14 cellular contexts compared by ENCODE assay signal in genomic region chr6:2783188-2783957, GRCh38. TPM values are rescaled to one million over a fixed set of nuclear protein-coding genes. Genes with fewer than 3 reads are reported as not detected.
DNase-seq lines count a peak whose midpoint lies in the region; ATAC-seq and TF ChIP-seq lines count a peak whose summit lies in the region.
"Had no signal": no experiment of that assay in that cellular context is flagged by ENCODE, and none has a peak within 500 bp of the region (broad histone marks: within the 10 kb centered on the region; RNA-seq: fewer than 3 reads in every experiment).

No MANE protein-coding gene starts in this region.

- H3K4me3 ChIP-seq in A673 (ENCODE audit: low read depth, low read length, poor library complexity, severe bottlenecking): no peak overlapping the region
- H3K4me3 ChIP-seq: A549 had no signal

- DNase-seq in NCI-H2227 (lab: John Stamatoyannopoulos, UW; ENCODE audit: unreplicated experiment) (peak; percentile 28), NCI-H2227 treated with DMSO at 0.1 percent for 48 hours (lab: John Stamatoyannopoulos, UW) (no peak), immature natural killer cell (no peak), NCI-H2081 (lab: John Stamatoyannopoulos, UW) (no peak), A673 (ENCODE audit: low spot score) (no peak)
- DNase-seq in activated naive CD8-positive, alpha-beta T cell treated with anti-CD3 and anti-CD28 coated beads for 36 hours: no peak
- no peak for DNase-seq in stimulated activated effector memory CD8-positive, alpha-beta T cell treated with anti-CD3 and anti-CD28 coated beads, Interleukin-12 subunit alpha, Interleukin-12 subunit beta, amount 100 ng/mL, for 72 hours (ENCODE audit: low spot score in 2 of 2)
- DNase-seq: activated CD4-positive, alpha-beta memory T cell treated with anti-CD3 and anti-CD28 coated beads for 36 hours; activated naive CD4-positive, alpha-beta T cell treated with anti-CD3 and anti-CD28 coated beads for 36 hours; effector memory CD4-positive, alpha-beta T cell; NCI-H510A had no signal

- peak overlapping the region; percentile 46 for H3K27ac Mint-ChIP-seq in activated naive CD8-positive, alpha-beta T cell treated with anti-CD3 and anti-CD28 coated beads for 36 hours
- peak overlapping the region; percentile 39 to 83 (median 74) for H3K27ac Mint-ChIP-seq in immature natural killer cell
- H3K27ac Mint-ChIP-seq in stimulated activated effector memory CD8-positive, alpha-beta T cell treated with anti-CD3 and anti-CD28 coated beads, Interleukin-12 subunit alpha, Interleukin-12 subunit beta, amount 100 ng/mL, for 72 hours: peak overlapping the region; percentile 23
- H3K27ac Mint-ChIP-seq: activated CD4-positive, alpha-beta memory T cell treated with anti-CD3 and anti-CD28 coated beads for 36 hours; activated naive CD4-positive, alpha-beta T cell treated with anti-CD3 and anti-CD28 coated beads for 36 hours had no signal

- H3K27ac ChIP-seq in A673 (ENCODE audit: low read depth, low read length, poor library complexity, severe bottlenecking): no peak overlapping the region
- H3K27ac ChIP-seq: A549, parathyroid adenoma had no signal

- no peaks in the 10 kb centered on the region for H3K9me3 Mint-ChIP-seq in activated naive CD8-positive, alpha-beta T cell treated with anti-CD3 and anti-CD28 coated beads for 36 hours
- H3K9me3 Mint-ChIP-seq in immature natural killer cell: no peaks in the 10 kb centered on the region
- H3K9me3 Mint-ChIP-seq in stimulated activated effector memory CD8-positive, alpha-beta T cell treated with anti-CD3 and anti-CD28 coated beads, Interleukin-12 subunit alpha, Interleukin-12 subunit beta, amount 100 ng/mL, for 72 hours: no peaks in the 10 kb centered on the region
- H3K9me3 Mint-ChIP-seq: activated CD4-positive, alpha-beta memory T cell treated with anti-CD3 and anti-CD28 coated beads for 36 hours; activated naive CD4-positive, alpha-beta T cell treated with anti-CD3 and anti-CD28 coated beads for 36 hours had no signal

- H3K27me3 ChIP-seq in A673 (replicated peaks; ENCODE audit: insufficient read depth, low read depth, low read length, poor library complexity): no peaks in the 10 kb centered on the region

- no peaks in the 10 kb centered on the region for H3K27me3 Mint-ChIP-seq in activated naive CD8-positive, alpha-beta T cell treated with anti-CD3 and anti-CD28 coated beads for 36 hours
- no peaks in the 10 kb centered on the region for H3K27me3 Mint-ChIP-seq in immature natural killer cell (ENCODE audit: low read depth in 3 of 3)
- H3K27me3 Mint-ChIP-seq: activated CD4-positive, alpha-beta memory T cell treated with anti-CD3 and anti-CD28 coated beads for 36 hours had no signal

- no peaks in the 10 kb centered on the region for H3K4me1 ChIP-seq in A673 (ENCODE audit: insufficient read depth, low read length, poor library complexity, severe bottlenecking)
- H3K4me1 ChIP-seq: A549, parathyroid adenoma had no signal

- no TSS peak for BruUV-seq in A673 (replicated peaks; lab: Mats Ljungman, UMichigan)

- no peak for TF ChIP-seq CTCF in A673 (conservative IDR thresholded peaks at IDR 0.05; ENCODE audit: low read depth, low read length)

- H3K36me3 Mint-ChIP-seq in activated naive CD8-positive, alpha-beta T cell treated with anti-CD3 and anti-CD28 coated beads for 36 hours: peaks cover 32% of the 10 kb centered on the region
- H3K36me3 Mint-ChIP-seq in immature natural killer cell: peaks cover 0 to 51% (median 22%) of the 10 kb centered on the region in 3 donors
- H3K36me3 Mint-ChIP-seq in stimulated activated effector memory CD8-positive, alpha-beta T cell treated with anti-CD3 and anti-CD28 coated beads, Interleukin-12 subunit alpha, Interleukin-12 subunit beta, amount 100 ng/mL, for 72 hours: peaks cover 85% of the 10 kb centered on the region

- H3K36me3 ChIP-seq in A673 (ENCODE audit: insufficient read depth, low read length, poor library complexity, severe bottlenecking): peaks cover 39% of the 10 kb centered on the region

- CTCF ChIA-PET in A673 (lab: Charles Lee): interaction anchor here (0.6 kb wide), 1 partner anchor 283 kb away, joined by 8 read pairs; no protein-coding TSS in a partner anchor

- intact Hi-C loops in A673 (cut with micrococcal nuclease; ENCODE audit: unreplicated experiment): no loop called here

- peaks cover 12% of the 10 kb centered on the region for H3K4me1 Mint-ChIP-seq in activated naive CD8-positive, alpha-beta T cell treated with anti-CD3 and anti-CD28 coated beads for 36 hours
- H3K4me1 Mint-ChIP-seq in immature natural killer cell: peaks cover 30 to 32% of the 10 kb centered on the region in 2 donors
- H3K4me1 Mint-ChIP-seq in stimulated activated effector memory CD8-positive, alpha-beta T cell treated with anti-CD3 and anti-CD28 coated beads, Interleukin-12 subunit alpha, Interleukin-12 subunit beta, amount 100 ng/mL, for 72 hours: peaks cover 33% of the 10 kb centered on the region

- H3K9me3 ChIP-seq in A673 (ENCODE audit: low read depth, low read length, poor library complexity, severe bottlenecking): no peaks in the 10 kb centered on the region
- H3K9me3 ChIP-seq: A549 had no signal

- H3K4me3 Mint-ChIP-seq in activated naive CD8-positive, alpha-beta T cell treated with anti-CD3 and anti-CD28 coated beads for 36 hours: no peak overlapping the region
- peak overlapping the region in 3 of 5 donors; percentile 2 to 39 (median 19) for H3K4me3 Mint-ChIP-seq in immature natural killer cell
- no peak overlapping the region for H3K4me3 Mint-ChIP-seq in stimulated activated effector memory CD8-positive, alpha-beta T cell treated with anti-CD3 and anti-CD28 coated beads, Interleukin-12 subunit alpha, Interleukin-12 subunit beta, amount 100 ng/mL, for 72 hours
- H3K4me3 Mint-ChIP-seq: activated CD4-positive, alpha-beta memory T cell treated with anti-CD3 and anti-CD28 coated beads for 36 hours; activated naive CD4-positive, alpha-beta T cell treated with anti-CD3 and anti-CD28 coated beads for 36 hours had no signal

- no peak for ATAC-seq in stimulated activated effector memory CD8-positive, alpha-beta T cell treated with anti-CD3 and anti-CD28 coated beads, Interleukin-12 subunit alpha, Interleukin-12 subunit beta, amount 100 ng/mL, for 72 hours
- no peak for ATAC-seq in GM19324 (IDR thresholded peaks at IDR 0.05; ENCODE audit: low FRiP score, unreplicated experiment)

- POLR2A ChIA-PET in A673 (lab: Charles Lee; ENCODE audit: low non-redundant PET): no interaction called here

RNA-seq across cellular contexts. Expression of gene WRNIP1, which starts 18.2 kb away (rescaled TPM):
- 10 to 100 TPM; 47.6 to 47.8 TPM for total RNA-seq in activated naive CD8-positive, alpha-beta T cell treated with anti-CD3 and anti-CD28 coated beads for 36 hours
- 10 to 100 TPM; 25.5 to 43.3 (median 26.4) TPM for polyA plus RNA-seq in immature natural killer cell
- 48.9 and 49.3 TPM in 2 replicates for total RNA-seq in A673 (2021)

RNA-seq across cellular contexts. Expression of gene MYLK4, which starts 32.7 kb away (rescaled TPM):
- total RNA-seq in activated naive CD8-positive, alpha-beta T cell treated with anti-CD3 and anti-CD28 coated beads for 36 hours: under 1 TPM; 0.10 to 0.21 TPM
- polyA plus RNA-seq in immature natural killer cell: under 1 TPM in 2 of 3 donors, not detected in 1; 0.09 to 0.17 TPM
- 0.13 and 0.39 TPM in 2 replicates for total RNA-seq in A673 (2021)

RNA-seq across cellular contexts. Expression of gene SERPINB1, which starts 58.3 kb away (rescaled TPM):
- total RNA-seq in activated naive CD8-positive, alpha-beta T cell treated with anti-CD3 and anti-CD28 coated beads for 36 hours: 10 to 100 TPM; 38.1 to 44.7 TPM
- polyA plus RNA-seq in immature natural killer cell: 100 to 1,000 TPM; 108 to 164 (median 162) TPM
- total RNA-seq in A673 (2021): 1.3 and 1.9 TPM in 2 replicates

Comparison
In these comparisons a context has a peak if more than half of its experiments do, and no peak if none do; other contexts are left out.
1. H3K27ac Mint-ChIP-seq: peak in every context shown above with its lines; median percentile 74 in immature natural killer cell; 46 in activated naive CD8-positive, alpha-beta T cell treated with anti-CD3 and anti-CD28 coated beads for 36 hours; 23 in stimulated activated effector memory CD8-positive, alpha-beta T cell treated with anti-CD3 and anti-CD28 coated beads, Interleukin-12 subunit alpha, Interleukin-12 subunit beta, amount 100 ng/mL, for 72 hours.
2. H3K4me3 Mint-ChIP-seq: peak in immature natural killer cell (3 of 5); none in activated naive CD8-positive, alpha-beta T cell treated with anti-CD3 and anti-CD28 coated beads for 36 hours (single experiment) and stimulated activated effector memory CD8-positive, alpha-beta T cell treated with anti-CD3 and anti-CD28 coated beads, Interleukin-12 subunit alpha, Interleukin-12 subunit beta, amount 100 ng/mL, for 72 hours (single experiment).
3. RNA of gene SERPINB1, which starts 58.3 kb away (total RNA-seq): 38.1 to 44.7 TPM in activated naive CD8-positive, alpha-beta T cell treated with anti-CD3 and anti-CD28 coated beads for 36 hours; 1.3 to 1.9 TPM in A673; every median in the first group is over 10 times any median in the second.